In the genomic region with DNA sequence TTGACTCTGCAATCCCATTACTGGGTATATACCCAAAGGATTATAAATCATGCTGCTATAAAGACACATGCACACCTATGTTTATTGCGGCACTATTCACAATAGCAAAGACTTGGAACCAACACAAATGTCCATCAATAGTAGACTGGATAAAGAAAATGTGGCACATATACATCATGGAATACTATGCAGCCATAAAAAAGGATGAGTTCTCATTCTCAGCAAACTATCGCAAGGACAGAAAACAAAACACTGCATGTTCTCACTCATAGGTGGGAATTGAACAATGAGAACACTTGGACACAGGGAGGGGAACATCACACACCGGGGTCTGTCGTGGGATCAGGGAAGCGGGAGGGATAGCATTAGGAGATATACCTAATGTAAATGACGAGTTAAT, we compare ENCODE assay signal across 2 cellular contexts.
DNase-seq lines count a peak whose midpoint lies in the region; ATAC-seq, FAIRE-seq and TF ChIP-seq lines count a peak whose summit lies in the region.
"Not testable (repeated sequence)": the region's sequence is repeated elsewhere in the genome, so short reads cannot be mapped to it uniquely, and the experiment has no call there.

No MANE protein-coding gene starts in this region.

- intact Hi-C loops in K562 (cut with micrococcal nuclease), result not testable (repeated sequence)

- not testable (repeated sequence) for FAIRE-seq in K562 (lab: Jason Lieb, UNC)

- DNase-seq in K562 (ENCODE audit: extremely low read depth in 1 of 4, low spot score in 3 of 4), result not testable (repeated sequence)

- H3K9me3 ChIP-seq in HEK293 (ENCODE audit: control insufficient read depth, insufficient read depth, low read depth, low read length); K562 (replicated peaks; ENCODE audit: control insufficient read depth, insufficient read depth, low read depth, low read length): not testable (repeated sequence)

- not testable (repeated sequence) for BruUV-seq in K562 (replicated peaks; lab: Mats Ljungman, UMichigan)

- H3K9ac ChIP-seq in K562 (ENCODE audit: insufficient read depth in 1 of 2, low read depth in 2 of 2, low read length in 2 of 2), result not testable (repeated sequence)

- POLR2A ChIA-PET in HEK293 (lab: Yijun Ruan, JAX); K562 (lab: Yijun Ruan, JAX): not testable (repeated sequence)

- CTCF ChIA-PET in HEK293 (lab: Yijun Ruan, JAX); K562 (lab: Yijun Ruan, JAX; ENCODE audit: low intra/inter-chr PET ratio): not testable (repeated sequence)

- not testable (repeated sequence) for ATAC-seq in K562

- H3K27ac ChIP-seq in HEK293 (ENCODE audit: extremely low read depth, low read depth, low read length); K562 (ENCODE audit: extremely low read depth, low read depth, low read length): not testable (repeated sequence)

- TF ChIP-seq EP300 in K562 (IDR thresholded peaks at IDR 0.05; ENCODE audit: low read length), result not testable (repeated sequence)

- H3K36me3 ChIP-seq in HEK293 (ENCODE audit: control insufficient read depth in 2 of 2, insufficient read depth in 1 of 2, low read length in 2 of 2); K562 (ENCODE audit: control insufficient read depth, insufficient read depth, low read length): not testable (repeated sequence)

- in situ Hi-C loops in K562 (cut with MboI), result not testable (repeated sequence)

- H3K4me3 ChIP-seq in HEK293 (ENCODE audit: low read depth, low read length); K562: not testable (repeated sequence)

- not testable (repeated sequence) for H3K9me1 ChIP-seq in K562 (ENCODE audit: control insufficient read depth, insufficient read depth, low read length)

- not testable (repeated sequence) for TF ChIP-seq CTCF in HEK293 (tag by site-specific recombination; IDR thresholded peaks at IDR 0.05); K562 (IDR thresholded peaks at IDR 0.05 in 2 of 3, conservative IDR thresholded peaks at IDR 0.05 in 1 of 3; ENCODE audit: insufficient read depth in 2 of 3, low read depth in 1 of 3, low read length in 3 of 3)

- not testable (repeated sequence) for H3K79me2 ChIP-seq in K562 (ENCODE audit: control insufficient read depth, insufficient read depth, low read length)

- H4K20me1 ChIP-seq in K562 (replicated peaks; ENCODE audit: control insufficient read depth, insufficient read depth, low read length), result not testable (repeated sequence)

- peaks cover 5 to 28% of the 10 kb centered on the region in 2 experiments; a peak in 4 of 5 replicates for H3K27me3 ChIP-seq in K562 (ENCODE audit: control insufficient read depth in 2 of 2, insufficient read depth in 2 of 2, low read length in 2 of 2)

- not testable (repeated sequence) for H2AFZ ChIP-seq in K562 (ENCODE audit: low read depth, low read length)

- H3K4me1 ChIP-seq in HEK293 (ENCODE audit: control insufficient read depth, insufficient read depth, low read length); K562 (replicated peaks in 1 of 2; ENCODE audit: control insufficient read depth in 2 of 2, insufficient read depth in 2 of 2, low read length in 2 of 2): not testable (repeated sequence)

- not testable (repeated sequence) for TF ChIP-seq RAD21 in K562 (CRISPR knock-in tag; conservative IDR thresholded peaks at IDR 0.05 in 1 of 2, IDR thresholded peaks at IDR 0.05 in 1 of 2)

- 0% methylated on average over 3 of the region's 6 CpGs for WGBS in K562 (ENCODE audit: insufficient coverage, low coverage, missing lambda C conversion rate)

- H3K4me2 ChIP-seq in K562 (ENCODE audit: insufficient read depth, low read length), result not testable (repeated sequence)

- not testable (repeated sequence) for TF ChIP-seq POLR2A in K562 (conservative IDR thresholded peaks at IDR 0.05)

TF ChIP-seq in HEK293, 187 proteins besides CTCF, POLR2A, EP300 and RAD21:
- TF ChIP-seq, protein P1, sequence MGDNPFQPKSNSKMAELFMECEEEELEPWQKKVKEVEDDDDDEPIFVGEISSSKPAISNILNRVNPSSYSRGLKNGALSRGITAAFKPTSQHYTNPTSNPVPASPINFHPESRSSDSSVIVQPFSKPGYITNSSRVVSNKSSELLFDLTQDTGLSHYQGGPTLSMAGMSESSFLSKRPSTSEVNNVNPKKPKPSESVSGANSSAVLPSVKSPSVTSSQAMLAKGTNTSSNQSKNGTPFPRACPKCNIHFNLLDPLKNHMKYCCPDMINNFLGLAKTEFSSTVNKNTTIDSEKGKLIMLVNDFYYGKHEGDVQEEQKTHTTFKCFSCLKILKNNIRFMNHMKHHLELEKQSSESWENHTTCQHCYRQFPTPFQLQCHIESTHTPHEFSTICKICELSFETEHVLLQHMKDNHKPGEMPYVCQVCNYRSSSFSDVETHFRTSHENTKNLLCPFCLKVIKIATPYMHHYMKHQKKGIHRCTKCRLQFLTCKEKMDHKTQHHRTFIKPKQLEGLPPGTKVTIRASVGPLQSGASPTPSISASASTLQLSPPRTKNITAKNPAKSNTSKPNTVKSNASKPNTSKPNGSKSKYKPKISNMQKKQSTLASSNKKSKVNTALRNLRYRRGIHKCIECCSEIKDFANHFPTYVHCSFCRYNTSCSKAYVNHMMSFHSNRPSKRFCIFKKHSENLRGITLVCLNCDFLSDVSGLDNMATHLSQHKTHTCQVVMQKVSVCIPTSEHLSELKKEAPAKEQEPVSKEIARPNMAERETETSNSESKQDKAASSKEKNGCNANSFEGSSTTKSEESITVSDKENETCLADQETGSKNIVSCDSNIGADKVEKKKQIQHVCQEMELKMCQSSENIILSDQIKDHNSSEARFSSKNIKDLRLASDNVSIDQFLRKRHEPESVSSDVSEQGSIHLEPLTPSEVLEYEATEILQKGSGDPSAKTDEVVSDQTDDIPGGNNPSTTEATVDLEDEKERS (tag by site-specific recombination; IDR thresholded peaks at IDR 0.05), result 0 out of 2 replicates have a peak, but pooled peaks have one; percentile 71
- TF ChIP-seq ZNF146 (tag by site-specific recombination; IDR thresholded peaks at IDR 0.05), result peak; percentile 74; the same call in 1 of the 2 replicates
- TF ChIP-seq, protein P2, sequence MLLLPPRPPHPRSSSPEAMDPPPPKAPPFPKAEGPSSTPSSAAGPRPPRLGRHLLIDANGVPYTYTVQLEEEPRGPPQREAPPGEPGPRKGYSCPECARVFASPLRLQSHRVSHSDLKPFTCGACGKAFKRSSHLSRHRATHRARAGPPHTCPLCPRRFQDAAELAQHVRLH (tag by site-specific recombination; IDR thresholded peaks at IDR 0.05), result 0 out of 2 replicates have a peak, but pooled peaks have one; percentile 23

TF ChIP-seq in K562, 482 proteins besides CTCF, POLR2A, EP300 and RAD21:
- TF ChIP-seq ZNF146 (CRISPR knock-in tag; IDR thresholded peaks at IDR 0.05; ENCODE audit: unreplicated experiment), result peak; percentile 75
